ENCODE assay signal across 18 cellular contexts in genomic region chr9:83512621-83513020, GRCh38. TPM values are rescaled to one million over a fixed set of nuclear protein-coding genes. Genes with fewer than 3 reads are reported as not detected.
A peak's percentile ranks its signal among the peaks of the same experiment; 100 is the strongest.
DNase-seq lines count a peak whose midpoint lies in the region; ATAC-seq and TF ChIP-seq lines count a peak whose summit lies in the region.
"Had no signal": no experiment of that assay in that cellular context is flagged by ENCODE, and none has a peak within 500 bp of the region (broad histone marks: within the 10 kb centered on the region; RNA-seq: fewer than 3 reads in every experiment).

No MANE protein-coding gene starts in this region.

- no peak for ATAC-seq in left ventricle myocardium superior
- ATAC-seq: A549, GM23338 had no signal

- H3K4me3 ChIP-seq in left ventricle myocardium inferior (no peak overlapping the region), neutrophil (ENCODE audit: low read depth in 1 of 2, low read length in 1 of 2) (no peak overlapping the region)
- H3K4me3 ChIP-seq: A549, GM23338 had no signal

- intact Hi-C loops in left ventricle myocardium inferior (cut with micrococcal nuclease) (no loop called here), left ventricle myocardium superior (cut with micrococcal nuclease) (no loop called here)

- no peaks in the 10 kb centered on the region for H3K9me3 ChIP-seq in left ventricle myocardium inferior (replicated peaks)
- H3K9me3 ChIP-seq in neutrophil = no peaks in the 10 kb centered on the region
- H3K9me3 ChIP-seq: A549 had no signal

- peaks cover 62% of the 10 kb centered on the region for H3K4me1 ChIP-seq in left ventricle myocardium inferior
- peaks cover 41 to 47% of the 10 kb centered on the region in 2 experiments for H3K4me1 ChIP-seq in neutrophil (ENCODE audit: control insufficient read depth in 1 of 2, insufficient read depth in 1 of 2, low read depth in 1 of 2, low read length in 1 of 2)

- TF ChIP-seq CTCF in left ventricle myocardium inferior (IDR thresholded peaks at IDR 0.05; ENCODE audit: borderline replicate concordance) (no peak), neutrophil (IDR thresholded peaks at IDR 0.05) (no peak)

- DNase-seq in left ventricle myocardium inferior = no peak
- DNase-seq in left ventricle myocardium superior = no peak
- peak; percentile 61 for DNase-seq in kidney glomerular epithelial cell (lab: John Stamatoyannopoulos, UW)
- DNase-seq in COLO668 (lab: John Stamatoyannopoulos, UW; ENCODE audit: unreplicated experiment) = no peak
- DNase-seq in NCI-H2029 treated with DMSO at 0.1 percent for 48 hours (lab: John Stamatoyannopoulos, UW) = no peak
- DNase-seq in HuH-7 (ENCODE audit: low spot score) = no peak
- DNase-seq: C1 segment of cervical spinal cord; CD4-positive, alpha-beta T cell; DMS153; DMS79; GDM1; HCEC 1CT; IMR-90 had no signal

- H3K27me3 ChIP-seq in left ventricle myocardium inferior (ENCODE audit: low read depth) = no peaks in the 10 kb centered on the region
- H3K27me3 ChIP-seq in neutrophil = no peaks in the 10 kb centered on the region

- H3K27ac ChIP-seq in left ventricle myocardium inferior (replicated peaks) (peak overlapping the region; percentile 57), neutrophil (peak overlapping the region; percentile 87)
- H3K27ac ChIP-seq: 22Rv1, A549, HL-60 had no signal

- no peaks in the 10 kb centered on the region for H3K36me3 ChIP-seq in left ventricle myocardium inferior
- no peaks in the 10 kb centered on the region for H3K36me3 ChIP-seq in neutrophil

RNA-seq across cellular contexts. Expression of gene FRMD3, which starts 25.6 kb away (rescaled TPM):
- total RNA-seq in left ventricle myocardium inferior (131 TPM), left ventricle myocardium superior (97.7 TPM)
